ENCODE assay signal across 8 cellular contexts in the genomic region with DNA sequence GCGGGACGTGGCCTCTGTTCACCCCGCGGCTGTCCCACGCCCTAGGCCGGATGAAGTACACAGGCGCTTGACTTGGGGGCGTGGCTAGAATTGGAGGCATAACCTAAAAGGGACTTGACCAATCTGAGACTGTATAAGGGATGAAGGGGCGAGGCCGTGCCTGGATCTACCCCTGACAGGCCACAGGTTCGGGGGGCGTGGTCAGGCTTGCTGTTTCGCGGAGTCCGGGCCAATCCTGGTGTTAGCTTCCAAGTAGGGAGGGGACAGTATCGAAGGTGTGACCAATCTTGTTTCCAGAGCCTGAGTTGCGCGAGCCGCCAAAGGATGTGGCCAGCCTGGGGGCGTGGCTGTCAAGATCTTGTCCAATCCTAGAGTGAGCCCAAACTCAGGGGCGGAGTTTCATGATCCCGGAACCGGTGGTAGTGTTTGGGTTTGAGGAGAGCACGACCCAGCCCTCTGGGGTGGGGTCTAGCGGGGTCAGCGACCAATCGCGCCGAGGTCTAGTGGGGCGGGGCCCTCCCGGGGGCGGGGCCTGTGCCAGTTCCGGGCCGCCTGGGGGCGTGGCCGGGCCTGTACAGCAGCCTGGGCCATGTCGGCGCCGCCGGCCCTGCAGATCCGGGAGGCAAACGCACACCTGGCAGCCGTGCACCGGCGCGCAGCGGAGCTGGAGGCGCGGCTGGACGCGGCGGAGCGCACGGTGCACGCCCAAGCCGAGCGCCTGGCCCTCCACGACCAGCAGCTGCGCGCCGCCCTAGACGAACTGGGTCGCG. TPM values are rescaled to one million over a fixed set of nuclear protein-coding genes. Genes with fewer than 3 reads are reported as not detected.
DNase-seq lines count a peak whose midpoint lies in the region; ATAC-seq, FAIRE-seq and TF ChIP-seq lines count a peak whose summit lies in the region.

A gene with protein sequence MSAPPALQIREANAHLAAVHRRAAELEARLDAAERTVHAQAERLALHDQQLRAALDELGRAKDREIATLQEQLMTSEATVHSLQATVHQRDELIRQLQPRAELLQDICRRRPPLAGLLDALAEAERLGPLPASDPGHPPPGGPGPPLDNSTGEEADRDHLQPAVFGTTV (plus strand): TSS at position 571 of the 770 bp plus-strand sequence. CDS start 19 bp downstream, at position 590.

- peaks cover 7% of the 10 kb centered on the region for H3K36me3 ChIP-seq in BJ (ENCODE audit: control insufficient read depth, insufficient read depth, low read length)

- peak within 1 kb of the TSS; percentile 100 for H3K4me3 ChIP-seq in BJ (ENCODE audit: low read depth, low read length)

- peak; percentile 98 for FAIRE-seq in colon (lab: Jason Lieb, UNC)

- no peak for TF ChIP-seq CTCF in BJ (IDR thresholded peaks at IDR 0.05; ENCODE audit: insufficient read depth, low read depth, low read length)

- H3K27me3 ChIP-seq in BJ (ENCODE audit: control insufficient read depth, insufficient read depth, low read length): no peaks in the 10 kb centered on the region

- peak; percentile 67 for ATAC-seq in HG03457 (IDR thresholded peaks at IDR 0.05; ENCODE audit: unreplicated experiment)

- peak; percentile 100 for DNase-seq in BJ (ENCODE audit: low read depth)
- DNase-seq in GM19240 (ENCODE audit: insufficient read length, low spot score): peak; percentile 97
- peak; percentile 100 for DNase-seq in NCI-H524 (lab: John Stamatoyannopoulos, UW)
- peak; percentile 100 for DNase-seq in activated CD4-positive, alpha-beta T cell treated with anti-CD3 and anti-CD28 coated beads for 4 hours
- DNase-seq in kidney tubule cell (ENCODE audit: low spot score): peak; percentile 100
- DNase-seq in stimulated activated CD4-positive, alpha-beta T cell treated with anti-CD3 and anti-CD28 coated beads, Interleukin-1b, Interleukin-23, amount 100 ng/mL, for 1 hour (ENCODE audit: low read depth in 2 of 2): peak; percentile 99 to 100

- POLR2A ChIA-PET in BJ (lab: Charles Lee): interaction anchor here (0.6 to 1.0 kb wide), 2 partner anchors 34 to 76 kb away, joined by 3 read pairs; no protein-coding TSS in a partner anchor

- CTCF ChIA-PET in BJ (lab: Yijun Ruan, JAX): interaction anchor here (1.6 to 5.3 kb wide), 3 partner anchors 13 to 101 kb away, joined by 7 to 40 read pairs (median 21); no protein-coding TSS in a partner anchor

RNA-seq across cellular contexts. Expression of the gene that starts here (rescaled TPM):
- polyA plus RNA-seq in BJ (2011; rRNA removed): 3.3 and 4.2 TPM in 2 replicates
- polyA minus RNA-seq in BJ (2011; rRNA and poly(A)+ RNA removed): 1.4 and 1.6 TPM in 2 replicates

Comparison
In these comparisons a context has a peak if more than half of its experiments do, and no peak if none do; other contexts are left out.
1. Peak in every context shown above with its lines: DNase-seq, ATAC-seq and H3K4me3 ChIP-seq.